ENCODE assay signal across 18 cellular contexts in genomic region chr3:159559771-159560170, GRCh38.
A peak's percentile ranks its signal among the peaks of the same experiment; 100 is the strongest.
DNase-seq lines count a peak whose midpoint lies in the region; ATAC-seq, FAIRE-seq and TF ChIP-seq lines count a peak whose summit lies in the region.
"Had no signal": no experiment of that assay in that cellular context is flagged by ENCODE, and none has a peak within 500 bp of the region (broad histone marks: within the 10 kb centered on the region; RNA-seq: fewer than 3 reads in every experiment).

No MANE protein-coding gene starts in this region.

- H3K9ac ChIP-seq in SK-N-SH: no peak overlapping the region
- H3K9ac ChIP-seq in astrocyte (ENCODE audit: low read length): no peak overlapping the region
- H3K9ac ChIP-seq in iPS-18a (ENCODE audit: low read length): peak overlapping the region; percentile 25
- H3K9ac ChIP-seq: BLaER1 treated with 17β-estradiol and CSF1 and Interleukin-3, amounts not matched to agents 10 nM and 100 nM had no signal

- no peak overlapping the region for H3K4me2 ChIP-seq in SK-N-SH
- H3K4me2 ChIP-seq in astrocyte (ENCODE audit: low read length): no peak overlapping the region
- H3K4me2 ChIP-seq: BLaER1 treated with 17β-estradiol and CSF1 and Interleukin-3, amounts not matched to agents 10 nM and 100 nM had no signal

- H3K27ac ChIP-seq in SK-N-SH (ENCODE audit: low read depth in 2 of 2, low read length in 1 of 2) (no peak overlapping the region), astrocyte (ENCODE audit: low read depth, low read length) (no peak overlapping the region), iPS-18a (ENCODE audit: low read length) (no peak overlapping the region)
- H3K27ac ChIP-seq: 22Rv1; BLaER1 treated with 17β-estradiol and CSF1 and Interleukin-3, amounts not matched to agents 10 nM and 100 nM had no signal

- no peaks in the 10 kb centered on the region for H3F3A ChIP-seq in SK-N-SH (replicated peaks; ENCODE audit: insufficient read depth)

- no peak for FAIRE-seq in astrocyte (lab: Jason Lieb, UNC)
- FAIRE-seq: D721Med, GM12892, GM19239 had no signal

- no peak overlapping the region for H3K27ac Mint-ChIP-seq in astrocyte (ENCODE audit: unreplicated experiment)
- H3K27ac Mint-ChIP-seq: CD4-positive, CD25-positive, alpha-beta regulatory T cell had no signal

- TF ChIP-seq CTCF in SK-N-SH (IDR thresholded peaks at IDR 0.05) (no peak), astrocyte (IDR thresholded peaks at IDR 0.05; ENCODE audit: insufficient read depth, low read depth, low read length) (no peak)

- TF ChIP-seq RAD21 in SK-N-SH (IDR thresholded peaks at IDR 0.05; ENCODE audit: low read length): no peak

- no peaks in the 10 kb centered on the region for H4K20me1 ChIP-seq in SK-N-SH (ENCODE audit: insufficient read depth)
- no peaks in the 10 kb centered on the region for H4K20me1 ChIP-seq in astrocyte (ENCODE audit: insufficient read depth, low read length)
- H4K20me1 ChIP-seq: BLaER1 treated with 17β-estradiol and CSF1 and Interleukin-3, amounts not matched to agents 10 nM and 100 nM had no signal

- POLR2A ChIA-PET in SK-N-SH (lab: Yijun Ruan, JAX): no interaction called here

- no peaks in the 10 kb centered on the region for H3K9me2 ChIP-seq in SK-N-SH

- H3K9me3 ChIP-seq in SK-N-SH (no peaks in the 10 kb centered on the region), astrocyte (ENCODE audit: insufficient read depth, low read depth, low read length) (no peaks in the 10 kb centered on the region), iPS-18a (ENCODE audit: control insufficient read depth, low read depth, low read length) (no peaks in the 10 kb centered on the region)
- H3K9me3 ChIP-seq: BLaER1 treated with 17β-estradiol and CSF1 and Interleukin-3, amounts not matched to agents 10 nM and 100 nM had no signal

- ATAC-seq in SK-N-SH treated with all-trans-retinoic acid at 6 μM for 48 hours (no peak), GM19395 (IDR thresholded peaks at IDR 0.05; ENCODE audit: unreplicated experiment) (no peak)

- H3K79me2 ChIP-seq in SK-N-SH (ENCODE audit: insufficient read depth) (no peaks in the 10 kb centered on the region), astrocyte (ENCODE audit: insufficient read depth, low read length) (no peaks in the 10 kb centered on the region)

- no peaks in the 10 kb centered on the region for H3K9me3 Mint-ChIP-seq in astrocyte (ENCODE audit: unreplicated experiment)

- no peaks in the 10 kb centered on the region for H3K36me3 Mint-ChIP-seq in astrocyte (ENCODE audit: low read depth, unreplicated experiment)
- H3K36me3 Mint-ChIP-seq: CD4-positive, CD25-positive, alpha-beta regulatory T cell; IgD-negative memory B cell had no signal

- CTCF ChIA-PET in SK-N-SH (lab: Yijun Ruan, JAX): interaction anchor here (1.1 to 3.3 kb wide), 4 partner anchors 9 to 27 kb away, joined by 3 to 12 read pairs (median 4); no protein-coding TSS in a partner anchor

- TF ChIP-seq EP300 in SK-N-SH (IDR thresholded peaks at IDR 0.05; ENCODE audit: borderline replicate concordance in 1 of 2, low read depth in 1 of 2, low read length in 1 of 2): no peak

- H3K27me3 ChIP-seq in SK-N-SH (ENCODE audit: insufficient read depth) (no peaks in the 10 kb centered on the region), astrocyte (ENCODE audit: insufficient read depth, low read length) (peaks cover 3% of the 10 kb centered on the region), iPS-18a (ENCODE audit: control insufficient read depth, insufficient read depth, low read length) (peaks cover 21% of the 10 kb centered on the region)
- H3K27me3 ChIP-seq: BLaER1 treated with 17β-estradiol and CSF1 and Interleukin-3, amounts not matched to agents 10 nM and 100 nM had no signal

- H3K27me3 Mint-ChIP-seq in astrocyte (ENCODE audit: low read depth, unreplicated experiment): peaks cover 6% of the 10 kb centered on the region
- H3K27me3 Mint-ChIP-seq: CD4-positive, CD25-positive, alpha-beta regulatory T cell had no signal

- H3K4me1 Mint-ChIP-seq in astrocyte (ENCODE audit: low read depth, unreplicated experiment): peaks cover 2% of the 10 kb centered on the region
- H3K4me1 Mint-ChIP-seq: CD4-positive, CD25-positive, alpha-beta regulatory T cell; IgD-negative memory B cell had no signal

- no peak overlapping the region for H3K4me3 Mint-ChIP-seq in astrocyte (ENCODE audit: unreplicated experiment)
- H3K4me3 Mint-ChIP-seq: CD4-positive, CD25-positive, alpha-beta regulatory T cell; IgD-negative memory B cell had no signal

- H2AFZ ChIP-seq in SK-N-SH (ENCODE audit: low read depth) (no peak overlapping the region), astrocyte (ENCODE audit: low read depth, low read length) (no peak overlapping the region)

- no peak overlapping the region for H3K4me3 ChIP-seq in SK-N-SH (ENCODE audit: low read depth in 2 of 2, low read length in 1 of 2)
- H3K4me3 ChIP-seq in astrocyte (ENCODE audit: insufficient read depth, low read depth, low read length): no peak overlapping the region
- H3K4me3 ChIP-seq in iPS-18a (ENCODE audit: low read length): peak overlapping the region; percentile 44
- H3K4me3 ChIP-seq: BLaER1 treated with 17β-estradiol and CSF1 and Interleukin-3, amounts not matched to agents 10 nM and 100 nM had no signal

- H3K36me3 ChIP-seq in SK-N-SH (replicated peaks in 1 of 2; ENCODE audit: control insufficient read depth in 1 of 2, insufficient read depth in 2 of 2, low read length in 1 of 2): no peaks in the 10 kb centered on the region
- no peaks in the 10 kb centered on the region for H3K36me3 ChIP-seq in astrocyte (ENCODE audit: insufficient read depth, low read length)
- H3K36me3 ChIP-seq in iPS-18a (ENCODE audit: control insufficient read depth, low read depth, low read length): no peaks in the 10 kb centered on the region
- H3K36me3 ChIP-seq: BLaER1 treated with 17β-estradiol and CSF1 and Interleukin-3, amounts not matched to agents 10 nM and 100 nM had no signal

- no peaks in the 10 kb centered on the region for H3K4me1 ChIP-seq in SK-N-SH (ENCODE audit: control insufficient read depth in 1 of 2, insufficient read depth in 2 of 2, low read depth in 1 of 2, low read length in 1 of 2)
- no peaks in the 10 kb centered on the region for H3K4me1 ChIP-seq in astrocyte (ENCODE audit: insufficient read depth, low read length)
- peaks cover 35% of the 10 kb centered on the region for H3K4me1 ChIP-seq in iPS-18a (ENCODE audit: control insufficient read depth, low read depth, low read length)
- H3K4me1 ChIP-seq: BLaER1 treated with 17β-estradiol and CSF1 and Interleukin-3, amounts not matched to agents 10 nM and 100 nM had no signal

- DNase-seq in SK-N-SH: no peak
- peak; percentile 10 for DNase-seq in astrocyte (ENCODE audit: low read depth)
- no peak for DNase-seq in T1000 (lab: John Stamatoyannopoulos, UW)
- no peak for DNase-seq in DMS53 (lab: John Stamatoyannopoulos, UW)
- DNase-seq in stimulated activated CD4-positive, alpha-beta T cell treated with anti-CD3 and anti-CD28 coated beads, Interleukin-1b, Interleukin-23, amount 100 ng/mL, for 48 hours: no peak
- DNase-seq: CD4-positive, CD25-positive, alpha-beta regulatory T cell; DMS153; DND-41; GDM1 had no signal

- WGBS in SK-N-SH (ENCODE audit: low lambda C conversion rate): 38% methylated on average over 1 of the region's 1 CpG

TF ChIP-seq in SK-N-SH treated with all-trans-retinoic acid at 6 μM for 48 hours, 23 proteins besides CTCF, POLR2A, EP300 and RAD21 (continues in another document):
- no peak for TF ChIP-seq PATZ1 (CRISPR knock-in tag; IDR thresholded peaks at IDR 0.05; ENCODE audit: borderline replicate concordance)

TF ChIP-seq in SK-N-SH, 30 proteins besides CTCF, POLR2A, EP300 and RAD21 (continues in another document):
- TF ChIP-seq SMC3 (IDR thresholded peaks at IDR 0.05; ENCODE audit: low read depth, low read length): no peak
- TF ChIP-seq NRF1 (IDR thresholded peaks at IDR 0.05; ENCODE audit: low read depth, low read length): no peak
- no peak for TF ChIP-seq GABPA (IDR thresholded peaks at IDR 0.05; ENCODE audit: low read depth)
- TF ChIP-seq POLR2AphosphoS5 (IDR thresholded peaks at IDR 0.05; ENCODE audit: low read depth, low read length): no peak
- TF ChIP-seq RFX5 (IDR thresholded peaks at IDR 0.05; ENCODE audit: low read length): no peak
- TF ChIP-seq TCF12 (IDR thresholded peaks at IDR 0.05): no peak
- no peak for TF ChIP-seq EZH2phosphoT487 (IDR thresholded peaks at IDR 0.05; ENCODE audit: borderline replicate concordance, low read depth)
- no peak for TF ChIP-seq USF2 (IDR thresholded peaks at IDR 0.05; ENCODE audit: borderline replicate concordance, low read depth, low read length)
- no peak for TF ChIP-seq NFIC (IDR thresholded peaks at IDR 0.05; ENCODE audit: borderline replicate concordance)
- no peak for TF ChIP-seq CHD2 (IDR thresholded peaks at IDR 0.05; ENCODE audit: low read length, partially characterized antibody)
- TF ChIP-seq FOXM1 (IDR thresholded peaks at IDR 0.05; ENCODE audit: low read depth): no peak
- TF ChIP-seq JUND (IDR thresholded peaks at IDR 0.05): no peak
- TF ChIP-seq ZBTB33 (IDR thresholded peaks at IDR 0.05; ENCODE audit: borderline replicate concordance, low read depth): no peak
- no peak for TF ChIP-seq MXI1 (IDR thresholded peaks at IDR 0.05; ENCODE audit: low read depth, low read length)
